Comparison of ENCODE assay signal across 17 cellular contexts in genomic region chr3:41508063-41508696, GRCh38.
DNase-seq lines count a peak whose midpoint lies in the region; ATAC-seq and TF ChIP-seq lines count a peak whose summit lies in the region.
"Had no signal": no experiment of that assay in that cellular context is flagged by ENCODE, and none has a peak within 500 bp of the region (broad histone marks: within the 10 kb centered on the region; RNA-seq: fewer than 3 reads in every experiment).

No MANE protein-coding gene starts in this region.

- H3K4me1 ChIP-seq in breast epithelium: no peaks in the 10 kb centered on the region
- H3K4me1 ChIP-seq in PC-3 (ENCODE audit: insufficient read depth, low read length): no peaks in the 10 kb centered on the region
- H3K4me1 ChIP-seq in esophagus squamous epithelium: peaks cover 4 to 9% (median 8%) of the 10 kb centered on the region in 3 donors
- H3K4me1 ChIP-seq in mucosa of descending colon (ENCODE audit: low read depth): no peaks in the 10 kb centered on the region
- H3K4me1 ChIP-seq: colonic mucosa, Peyer's patch had no signal

- TF ChIP-seq CTCF in MCF 10A (IDR thresholded peaks at IDR 0.05; ENCODE audit: unreplicated experiment): peak; percentile 15
- TF ChIP-seq CTCF in breast epithelium (IDR thresholded peaks at IDR 0.05): no peak
- TF ChIP-seq CTCF in PC-3 (conservative IDR thresholded peaks at IDR 0.05; ENCODE audit: low read depth, low read length): peak; percentile 54
- peak in 3 of 6 experiments; percentile 14 to 64 (median 32) for TF ChIP-seq CTCF in esophagus squamous epithelium (IDR thresholded peaks at IDR 0.05)
- no peak for TF ChIP-seq CTCF in mucosa of descending colon (IDR thresholded peaks at IDR 0.05)

- peak; percentile 70 for ATAC-seq in PC-3
- no peak for ATAC-seq in left ventricle myocardium superior
- no peak for ATAC-seq in mucosa of descending colon
- ATAC-seq: T-helper 17 cell had no signal

- H3K27ac Mint-ChIP-seq in MCF 10A (ENCODE audit: low read depth, unreplicated experiment): peak overlapping the region; percentile 90
- H3K27ac Mint-ChIP-seq: T-helper 17 cell had no signal

- no peaks in the 10 kb centered on the region for H3F3A ChIP-seq in PC-3 (ENCODE audit: low read length, unreplicated experiment)

- 41 to 67% methylated on average over 3 of the region's 7 CpGs for WGBS in esophagus squamous epithelium, 2 donors

- H3K36me3 Mint-ChIP-seq in MCF 10A (ENCODE audit: insufficient read depth, unreplicated experiment): no peaks in the 10 kb centered on the region

- no peak overlapping the region for H3K4me3 Mint-ChIP-seq in MCF 10A (ENCODE audit: unreplicated experiment)
- H3K4me3 Mint-ChIP-seq: T-helper 17 cell had no signal

- peaks cover 12% of the 10 kb centered on the region for H3K4me1 Mint-ChIP-seq in MCF 10A (ENCODE audit: insufficient read depth, unreplicated experiment)
- H3K4me1 Mint-ChIP-seq: T-helper 17 cell had no signal

- peaks cover 9% of the 10 kb centered on the region for H3K9me3 Mint-ChIP-seq in MCF 10A (ENCODE audit: unreplicated experiment)

- H3K79me2 ChIP-seq in PC-3 (ENCODE audit: low read length): no peaks in the 10 kb centered on the region

- CTCF ChIA-PET in MCF 10A (lab: Yijun Ruan, JAX): interaction anchor here (0.6 to 1.2 kb wide), 6 partner anchors 10 to 1456 kb away, joined by 3 to 4 read pairs (median 3); no protein-coding TSS in a partner anchor
- CTCF ChIA-PET in PC-3 (lab: Charles Lee): no interaction called here

- H3K27ac ChIP-seq in breast epithelium: no peak overlapping the region
- H3K27ac ChIP-seq in PC-3 (ENCODE audit: low read length): 0 out of 2 replicates have a peak overlapping the region, but pooled peaks have one; percentile 23
- peak overlapping the region; percentile 61 to 78 (median 70) for H3K27ac ChIP-seq in esophagus squamous epithelium
- H3K27ac ChIP-seq: colonic mucosa, Peyer's patch had no signal

- POLR2A ChIA-PET in MCF 10A (lab: Yijun Ruan, JAX) (interaction anchor here (1.0 to 1.8 kb wide), 2 partner anchors 18 to 309 kb away, joined by 3 to 5 read pairs; partner anchors contain the start of gene CTNNB1), PC-3 (lab: Charles Lee; ENCODE audit: unreplicated experiment) (no interaction called here)

- H3K4me3 ChIP-seq in breast epithelium (no peak overlapping the region), PC-3 (ENCODE audit: low read length) (no peak overlapping the region), esophagus squamous epithelium (no peak overlapping the region), mucosa of descending colon (no peak overlapping the region)
- H3K4me3 ChIP-seq: colonic mucosa, Peyer's patch had no signal

- no peak overlapping the region for H3K4me2 ChIP-seq in PC-3 (ENCODE audit: low read length)

- BruUV-seq in MCF 10A (replicated peaks; lab: Mats Ljungman, UMichigan) (no TSS peak), PC-3 (replicated peaks; lab: Mats Ljungman, UMichigan) (no TSS peak)

- no peak overlapping the region for H3K9ac ChIP-seq in PC-3 (ENCODE audit: low read length)

- no peaks in the 10 kb centered on the region for H3K9me2 ChIP-seq in PC-3 (replicated peaks; ENCODE audit: low read length)

- H3K27me3 Mint-ChIP-seq in MCF 10A (ENCODE audit: insufficient read depth, unreplicated experiment): no peaks in the 10 kb centered on the region
- H3K27me3 Mint-ChIP-seq: T-helper 17 cell had no signal

- H3K27me3 ChIP-seq in breast epithelium: no peaks in the 10 kb centered on the region
- H3K27me3 ChIP-seq in PC-3 (ENCODE audit: low read length): no peaks in the 10 kb centered on the region
- H3K27me3 ChIP-seq in esophagus squamous epithelium: no peaks in the 10 kb centered on the region
- H3K27me3 ChIP-seq: colonic mucosa, Peyer's patch had no signal

- no peaks in the 10 kb centered on the region for H4K20me1 ChIP-seq in PC-3 (ENCODE audit: low read length)

- intact Hi-C loops in MCF 10A (cut with micrococcal nuclease): no loop called here
- intact Hi-C loops in breast epithelium (cut with DNase I; ENCODE audit: low total_unique reads): no loop called here
- intact Hi-C loops in PC-3 (cut with micrococcal nuclease): no loop called here
- intact Hi-C loops in esophagus squamous epithelium (cut with DNase I): no loop called here
- intact Hi-C loops in left ventricle myocardium superior (cut with micrococcal nuclease): no loop called here
- intact Hi-C loops in mucosa of descending colon (cut with DNase I, micrococcal nuclease): no loop called here

- DNase-seq in MCF 10A (ENCODE audit: unreplicated experiment) (peak; percentile 84), breast epithelium (ENCODE audit: low spot score in 2 of 2) (no peak), PC-3 (peak; percentile 42), esophagus squamous epithelium (lab: John Stamatoyannopoulos, UW) (no peak), cerebellar nuclear complex (lab: John Stamatoyannopoulos, UW) (no peak), left ventricle myocardium superior (no peak), mucosa of descending colon (no peak), hepatic stellate cell (ENCODE audit: low spot score) (no peak)
- DNase-seq: activated CD4-positive, alpha-beta T cell treated with anti-CD3 and anti-CD28 coated beads for 4 hours; Calu3; colonic mucosa; mesenchymal stem cell; NCI-H446 treated with DMSO at 0.1 percent for 48 hours; Peyer's patch; stimulated activated CD4-positive, alpha-beta T cell treated with anti-CD3 and anti-CD28 coated beads, Interleukin-12 subunit alpha, Interleukin-12 subunit beta, amount 100 ng/mL, for 4 hours; substantia nigra; T-helper 17 cell had no signal

- H2AFZ ChIP-seq in PC-3 (ENCODE audit: low read length): peak overlapping the region; percentile 46; the same call in 1 of the 2 replicates

- TF ChIP-seq POLR2A in breast epithelium (IDR thresholded peaks at IDR 0.05): no peak
- no peak for TF ChIP-seq POLR2A in esophagus squamous epithelium (IDR thresholded peaks at IDR 0.05)

- peaks cover 8 to 19% of the 10 kb centered on the region in 2 donors for H3K9me3 ChIP-seq in breast epithelium
- H3K9me3 ChIP-seq in PC-3 (ENCODE audit: low read length): no peaks in the 10 kb centered on the region
- no peaks in the 10 kb centered on the region for H3K9me3 ChIP-seq in esophagus squamous epithelium
- no peaks in the 10 kb centered on the region for H3K9me3 ChIP-seq in mucosa of descending colon
- H3K9me3 ChIP-seq: colonic mucosa, Peyer's patch had no signal

- H3K36me3 ChIP-seq in breast epithelium (no peaks in the 10 kb centered on the region), PC-3 (ENCODE audit: low read depth, low read length) (no peaks in the 10 kb centered on the region), esophagus squamous epithelium (no peaks in the 10 kb centered on the region), mucosa of descending colon (ENCODE audit: low read depth) (no peaks in the 10 kb centered on the region)
- H3K36me3 ChIP-seq: colonic mucosa, Peyer's patch had no signal

Comparison
In these comparisons a context has a peak if more than half of its experiments do, and no peak if none do; other contexts are left out.
1. DNase-seq: peak in MCF 10A (single experiment) and PC-3 (single experiment); none in breast epithelium (0 of 2), esophagus squamous epithelium (single experiment), cerebellar nuclear complex (0 of 2), left ventricle myocardium superior (single experiment), mucosa of descending colon (0 of 3) and hepatic stellate cell (single experiment).
2. CTCF ChIP-seq: peak in MCF 10A (single experiment) and PC-3 (single experiment); none in breast epithelium (0 of 3) and mucosa of descending colon (single experiment).
3. H3K27ac ChIP-seq: peak in PC-3 (single experiment) and esophagus squamous epithelium (4 of 4); none in breast epithelium (0 of 2).